13 cellular contexts compared by ENCODE assay signal in genomic region chr17:14201087-14201486, GRCh38. TPM values are rescaled to one million over a fixed set of nuclear protein-coding genes. Genes with fewer than 3 reads are reported as not detected.
DNase-seq lines count a peak whose midpoint lies in the region; ATAC-seq and TF ChIP-seq lines count a peak whose summit lies in the region.
"Had no signal": no experiment of that assay in that cellular context is flagged by ENCODE, and none has a peak within 500 bp of the region (broad histone marks: within the 10 kb centered on the region; RNA-seq: fewer than 3 reads in every experiment).

No MANE protein-coding gene starts in this region.

- H3K4me3 ChIP-seq in fibroblast of villous mesenchyme (ENCODE audit: low read depth, low read length) (no peak overlapping the region), stomach (no peak overlapping the region)
- H3K4me3 ChIP-seq: tibial artery had no signal

- peaks cover 0 to 7% (median 2%) of the 10 kb centered on the region in 4 donors for H3K36me3 ChIP-seq in stomach

- H3K4me3 Mint-ChIP-seq in activated CD8-positive, alpha-beta memory T cell treated with anti-CD3 and anti-CD28 coated beads, Interleukin-2, amount 10 ng/mL, durations not matched to agents 7 days and 5 days: peak overlapping the region; percentile 6
- H3K4me3 Mint-ChIP-seq in activated CD8-positive, alpha-beta T cell treated with anti-CD3 and anti-CD28 coated beads, Interleukin-2, amount 10 ng/mL, durations not matched to agents 7 days and 5 days: peak overlapping the region; percentile 56

- no peaks in the 10 kb centered on the region for H3K27me3 Mint-ChIP-seq in activated CD8-positive, alpha-beta memory T cell treated with anti-CD3 and anti-CD28 coated beads, Interleukin-2, amount 10 ng/mL, durations not matched to agents 7 days and 5 days
- no peaks in the 10 kb centered on the region for H3K27me3 Mint-ChIP-seq in activated CD8-positive, alpha-beta T cell treated with anti-CD3 and anti-CD28 coated beads, Interleukin-2, amount 10 ng/mL, durations not matched to agents 7 days and 5 days (ENCODE audit: low read depth)

- no peaks in the 10 kb centered on the region for H3K27me3 ChIP-seq in stomach
- H3K27me3 ChIP-seq: tibial artery had no signal

- H3K4me1 ChIP-seq in stomach: peaks cover 23 to 79% (median 49%) of the 10 kb centered on the region in 4 donors
- H3K4me1 ChIP-seq: tibial artery had no signal

- no peaks in the 10 kb centered on the region for H3K9me3 Mint-ChIP-seq in activated CD8-positive, alpha-beta memory T cell treated with anti-CD3 and anti-CD28 coated beads, Interleukin-2, amount 10 ng/mL, durations not matched to agents 7 days and 5 days (ENCODE audit: low read depth)
- no peaks in the 10 kb centered on the region for H3K9me3 Mint-ChIP-seq in activated CD8-positive, alpha-beta T cell treated with anti-CD3 and anti-CD28 coated beads, Interleukin-2, amount 10 ng/mL, durations not matched to agents 7 days and 5 days (ENCODE audit: insufficient read depth)

- no peak for TF ChIP-seq POLR2A in stomach (IDR thresholded peaks at IDR 0.05)

- peak; percentile 85 for DNase-seq in activated CD8-positive, alpha-beta memory T cell treated with anti-CD3 and anti-CD28 coated beads, Interleukin-2, amount 10 ng/mL, durations not matched to agents 7 days and 5 days
- DNase-seq in activated CD8-positive, alpha-beta memory T cell treated with anti-CD3 and anti-CD28 coated beads, Interleukin-2, amount 50 U/mL, for 4 hours: no peak
- peak; percentile 68 for DNase-seq in activated CD8-positive, alpha-beta T cell treated with anti-CD3 and anti-CD28 coated beads, Interleukin-2, amount 10 ng/mL, durations not matched to agents 7 days and 5 days
- DNase-seq in fibroblast of villous mesenchyme (ENCODE audit: low read depth) (peak; percentile 77), stomach (no peak)
- DNase-seq: NCI-H1417 treated with DMSO at 0.1 percent for 48 hours, tibial artery had no signal

- H3K27ac ChIP-seq in stomach: peak overlapping the region in 4 of 5 donors; percentile 28 to 70 (median 58)
- H3K27ac ChIP-seq: epithelial cell of prostate, tibial artery had no signal

- H3K4me1 Mint-ChIP-seq in activated CD8-positive, alpha-beta memory T cell treated with anti-CD3 and anti-CD28 coated beads, Interleukin-2, amount 10 ng/mL, durations not matched to agents 7 days and 5 days: peaks cover 97% of the 10 kb centered on the region
- H3K4me1 Mint-ChIP-seq in activated CD8-positive, alpha-beta T cell treated with anti-CD3 and anti-CD28 coated beads, Interleukin-2, amount 10 ng/mL, durations not matched to agents 7 days and 5 days (ENCODE audit: low read depth): peaks cover 98% of the 10 kb centered on the region

- POLR2A ChIA-PET in activated CD8-positive, alpha-beta T cell treated with anti-CD3 and anti-CD28 coated beads, Interleukin-2, amount 10 ng/mL, durations not matched to agents 7 days and 5 days (lab: Charles Lee): interaction anchor here (6.5 kb wide), 1 partner anchor 100 kb away, joined by 64 read pairs; the partner anchor contains the start of gene HS3ST3B1

- CTCF ChIA-PET in activated CD8-positive, alpha-beta memory T cell treated with anti-CD3 and anti-CD28 coated beads, Interleukin-2, amount 10 ng/mL, durations not matched to agents 7 days and 5 days (lab: Charles Lee): interaction anchor here (1.3 to 2.7 kb wide), 3 partner anchors 11 to 131 kb away, joined by 3 to 15 read pairs (median 5); partner anchors contain the start of gene COX10
- CTCF ChIA-PET in activated CD8-positive, alpha-beta T cell treated with anti-CD3 and anti-CD28 coated beads, Interleukin-2, amount 10 ng/mL, durations not matched to agents 7 days and 5 days (lab: Charles Lee): interaction anchor here (0.7 to 3.8 kb wide), 4 partner anchors 11 to 101 kb away, joined by 3 to 26 read pairs (median 6); partner anchors contain the start of gene HS3ST3B1

- peak; percentile 55 for ATAC-seq in activated CD8-positive, alpha-beta memory T cell treated with anti-CD3 and anti-CD28 coated beads, Interleukin-2, amount 10 ng/mL, durations not matched to agents 7 days and 5 days
- peak; percentile 39 for ATAC-seq in activated CD8-positive, alpha-beta T cell treated with anti-CD3 and anti-CD28 coated beads, Interleukin-2, amount 10 ng/mL, durations not matched to agents 7 days and 5 days
- ATAC-seq in HG02642 (IDR thresholded peaks at IDR 0.05; ENCODE audit: poor library complexity, unreplicated experiment) (no peak), GM19463 (IDR thresholded peaks at IDR 0.05; ENCODE audit: unreplicated experiment) (no peak), HG02678 (IDR thresholded peaks at IDR 0.05; ENCODE audit: unreplicated experiment) (no peak)

- TF ChIP-seq CTCF in fibroblast of villous mesenchyme (IDR thresholded peaks at IDR 0.05; ENCODE audit: insufficient read depth, low read depth, low read length) (no peak), stomach (IDR thresholded peaks at IDR 0.05) (no peak)

- peaks cover 34% of the 10 kb centered on the region for H3K36me3 Mint-ChIP-seq in activated CD8-positive, alpha-beta memory T cell treated with anti-CD3 and anti-CD28 coated beads, Interleukin-2, amount 10 ng/mL, durations not matched to agents 7 days and 5 days
- H3K36me3 Mint-ChIP-seq in activated CD8-positive, alpha-beta T cell treated with anti-CD3 and anti-CD28 coated beads, Interleukin-2, amount 10 ng/mL, durations not matched to agents 7 days and 5 days (ENCODE audit: low read depth): peaks cover 48% of the 10 kb centered on the region

- H3K9me3 ChIP-seq in stomach: no peaks in the 10 kb centered on the region
- H3K9me3 ChIP-seq: tibial artery had no signal

- WGBS in stomach, 5 donors: 11 to 22% (median 18%) methylated on average over 2 of the region's 2 CpGs

- intact Hi-C loops in stomach (cut with DNase I; ENCODE audit: low total_unique reads): no loop called here

- no peak for TF ChIP-seq EP300 in stomach (IDR thresholded peaks at IDR 0.05)

- H3K27ac Mint-ChIP-seq in activated CD8-positive, alpha-beta memory T cell treated with anti-CD3 and anti-CD28 coated beads, Interleukin-2, amount 10 ng/mL, durations not matched to agents 7 days and 5 days: peak overlapping the region; percentile 90
- H3K27ac Mint-ChIP-seq in activated CD8-positive, alpha-beta T cell treated with anti-CD3 and anti-CD28 coated beads, Interleukin-2, amount 10 ng/mL, durations not matched to agents 7 days and 5 days: peak overlapping the region; percentile 92

RNA-seq across cellular contexts. Expression of gene CDRT15, which starts 35.6 kb away (rescaled TPM):
- not detected for total RNA-seq in activated CD8-positive, alpha-beta memory T cell treated with anti-CD3 and anti-CD28 coated beads, Interleukin-2, amount 10 ng/mL, durations not matched to agents 7 days and 5 days
- total RNA-seq in activated CD8-positive, alpha-beta T cell treated with anti-CD3 and anti-CD28 coated beads, Interleukin-2, amount 10 ng/mL, durations not matched to agents 7 days and 5 days: not detected
- total RNA-seq in fibroblast of villous mesenchyme: not detected in 2 replicates
- not detected for total RNA-seq in stomach
- polyA plus RNA-seq in stomach: not detected
- total RNA-seq: liver, skeletal muscle tissue had no signal

Comparison
In these comparisons a context has a peak if more than half of its experiments do, and no peak if none do; other contexts are left out.
1. DNase-seq: peak in activated CD8-positive, alpha-beta memory T cell treated with anti-CD3 and anti-CD28 coated beads, Interleukin-2, amount 10 ng/mL, durations not matched to agents 7 days and 5 days (single experiment), activated CD8-positive, alpha-beta T cell treated with anti-CD3 and anti-CD28 coated beads, Interleukin-2, amount 10 ng/mL, durations not matched to agents 7 days and 5 days (single experiment) and fibroblast of villous mesenchyme (single experiment); none in activated CD8-positive, alpha-beta memory T cell treated with anti-CD3 and anti-CD28 coated beads, Interleukin-2, amount 50 U/mL, for 4 hours (single experiment) and stomach (single experiment).
2. ATAC-seq: peak in activated CD8-positive, alpha-beta memory T cell treated with anti-CD3 and anti-CD28 coated beads, Interleukin-2, amount 10 ng/mL, durations not matched to agents 7 days and 5 days (single experiment) and activated CD8-positive, alpha-beta T cell treated with anti-CD3 and anti-CD28 coated beads, Interleukin-2, amount 10 ng/mL, durations not matched to agents 7 days and 5 days (single experiment); none in HG02642 (single experiment), GM19463 (single experiment) and HG02678 (single experiment).